8 cellular contexts compared by ENCODE assay signal in genomic region chr1:42259059-42259738, GRCh38.
DNase-seq lines count a peak whose midpoint lies in the region; ATAC-seq, FAIRE-seq and TF ChIP-seq lines count a peak whose summit lies in the region.

No MANE protein-coding gene starts in this region.

- H3K36me3 ChIP-seq in GM12878 (ENCODE audit: control insufficient read depth in 2 of 2, insufficient read depth in 2 of 2, low read length in 1 of 2) (no peaks in the 10 kb centered on the region), mesodermal cell (ENCODE audit: control insufficient read depth, insufficient read depth, low read length) (peaks cover 14% of the 10 kb centered on the region)

- H3K4me1 ChIP-seq in GM12878 (ENCODE audit: control insufficient read depth, insufficient read depth, low read length), result peaks cover 33% of the 10 kb centered on the region
- H3K4me1 ChIP-seq in mesodermal cell (ENCODE audit: control insufficient read depth, insufficient read depth, low read length, poor library complexity, severe bottlenecking), result no peaks in the 10 kb centered on the region

- DNase-seq in Ammon's horn (ENCODE audit: low spot score), result peak; percentile 86
- DNase-seq in GM12878 (ENCODE audit: low read depth, low spot score), result peak; percentile 41
- DNase-seq in ACHN, result no peak
- DNase-seq in iPS-NIHi7 (ENCODE audit: extremely low spot score), result no peak
- DNase-seq in NCI-H2227 (lab: John Stamatoyannopoulos, UW; ENCODE audit: unreplicated experiment), result no peak
- no peak for DNase-seq in SKM-1 (lab: John Stamatoyannopoulos, UW; ENCODE audit: unreplicated experiment)

- POLR2A ChIA-PET in GM12878 (lab: Charles Lee), result interaction anchor here (1.3 kb wide), 1 partner anchor 11 kb away, joined by 3 read pairs; no protein-coding TSS in a partner anchor

- no TSS peak for BruUV-seq in GM12878 (replicated peaks; lab: Mats Ljungman, UMichigan)

- H2AFZ ChIP-seq in GM12878 (ENCODE audit: control insufficient read depth, low read depth, low read length), result no peak overlapping the region

- no peak for TF ChIP-seq CTCF in GM12878 (IDR thresholded peaks at IDR 0.05 in 2 of 3, conservative IDR thresholded peaks at IDR 0.05 in 1 of 3; ENCODE audit: control insufficient read depth in 2 of 3, extremely low read depth in 1 of 3, insufficient read depth in 1 of 3, low read depth in 3 of 3, low read length in 3 of 3)

- H3K4me2 ChIP-seq in GM12878 (ENCODE audit: control insufficient read depth, insufficient read depth), result peak overlapping the region; percentile 67

- in situ Hi-C loops in GM12878 (cut with MboI) (no loop called here), ACHN (cut with HindIII; ENCODE audit: low pct_ligation_motif_present, low pct_unique_long_range_greater_than_20kb, low sequenced_read_pairs) (no loop called here)

- H3K4me3 ChIP-seq in GM12878, result no peak overlapping the region
- H3K4me3 ChIP-seq in mesodermal cell (ENCODE audit: extremely low read depth, insufficient read depth, low read length, poor library complexity, severe bottlenecking), result no peak overlapping the region

- TF ChIP-seq RAD21 in GM12878 (IDR thresholded peaks at IDR 0.05; ENCODE audit: insufficient read depth, low read depth, low read length), result no peak

- RAD21 ChIA-PET in GM12878 (lab: Charles Lee; ENCODE audit: unreplicated experiment), result interaction anchor here (0.8 to 1.6 kb wide), 3 partner anchors 11 to 299 kb away, joined by 3 to 6 read pairs (median 4); no protein-coding TSS in a partner anchor

- H3K79me2 ChIP-seq in GM12878 (ENCODE audit: control insufficient read depth, insufficient read depth, low read length), result peaks cover 51% of the 10 kb centered on the region

- 0 out of 2 replicates have a peak overlapping the region, but pooled peaks have one; percentile 3 for H3K9ac ChIP-seq in GM12878 (ENCODE audit: control insufficient read depth, insufficient read depth, low read length)

- TF ChIP-seq EP300 in GM12878 (IDR thresholded peaks at IDR 0.05; ENCODE audit: borderline replicate concordance in 1 of 2, control insufficient read depth in 1 of 2, low read depth in 2 of 2, low read length in 2 of 2), result peak in 1 of 2 experiments; percentile 9; a peak in 1 of 4 replicates

- WGBS in GM12878 (ENCODE audit: insufficient coverage, insufficient replicate concordance, low lambda C conversion rate, missing lambda C conversion rate), result 69% methylated on average over 4 of the region's 4 CpGs
- WGBS in mesodermal cell (ENCODE audit: insufficient coverage in 2 of 2), 2 experiments, result 56 to 82% methylated on average over 2 of the region's 4 CpGs

- H3K27ac ChIP-seq in GM12878 (ENCODE audit: control insufficient read depth, insufficient read depth), result peak overlapping the region; percentile 66
- peak overlapping the region; percentile 48 for H3K27ac ChIP-seq in mesodermal cell (ENCODE audit: low read depth, low read length, severe bottlenecking)

- no peaks in the 10 kb centered on the region; the same call in none of the 3 replicates for H3K9me3 ChIP-seq in GM12878 (replicated peaks; ENCODE audit: control insufficient read depth, insufficient read depth, low read length)
- no peaks in the 10 kb centered on the region for H3K9me3 ChIP-seq in mesodermal cell (ENCODE audit: control insufficient read depth, low read length)

- ATAC-seq in HG02798 (IDR thresholded peaks at IDR 0.05; ENCODE audit: poor library complexity, unreplicated experiment), result peak; percentile 66
- ATAC-seq in GM12878, result peak; percentile 89

- CTCF ChIA-PET in GM12878 (lab: Yijun Ruan, JAX), result interaction anchor here (0.9 to 2.2 kb wide), 3 partner anchors 11 to 19 kb away, joined by 3 to 6 read pairs (median 3); no protein-coding TSS in a partner anchor

- no peaks in the 10 kb centered on the region for H3K27me3 ChIP-seq in GM12878 (replicated peaks in 1 of 2; ENCODE audit: control insufficient read depth in 2 of 2, insufficient read depth in 2 of 2, low read length in 1 of 2)

- H4K20me1 ChIP-seq in GM12878 (ENCODE audit: control insufficient read depth, insufficient read depth), result no peaks in the 10 kb centered on the region

- SMC1A ChIA-PET in GM12878 (lab: Charles Lee; ENCODE audit: uncharacterized antibody, unreplicated experiment), result interaction anchor here (1.2 to 2.8 kb wide), 5 partner anchors 22 to 252 kb away, joined by 3 to 8 read pairs (median 4); no protein-coding TSS in a partner anchor

- TF ChIP-seq POLR2A in GM12878 (IDR thresholded peaks at IDR 0.05; ENCODE audit: low read depth, low read length), result no peak

- FAIRE-seq in GM12878 (lab: Jason Lieb, UNC), result peak; percentile 7

- intact Hi-C loops in GM12878 (cut with micrococcal nuclease; ENCODE audit: unreplicated experiment), result no loop called here

TF ChIP-seq in GM12878, 131 proteins besides CTCF, POLR2A, EP300 and RAD21 (continues in another document):
- TF ChIP-seq, protein P1, sequence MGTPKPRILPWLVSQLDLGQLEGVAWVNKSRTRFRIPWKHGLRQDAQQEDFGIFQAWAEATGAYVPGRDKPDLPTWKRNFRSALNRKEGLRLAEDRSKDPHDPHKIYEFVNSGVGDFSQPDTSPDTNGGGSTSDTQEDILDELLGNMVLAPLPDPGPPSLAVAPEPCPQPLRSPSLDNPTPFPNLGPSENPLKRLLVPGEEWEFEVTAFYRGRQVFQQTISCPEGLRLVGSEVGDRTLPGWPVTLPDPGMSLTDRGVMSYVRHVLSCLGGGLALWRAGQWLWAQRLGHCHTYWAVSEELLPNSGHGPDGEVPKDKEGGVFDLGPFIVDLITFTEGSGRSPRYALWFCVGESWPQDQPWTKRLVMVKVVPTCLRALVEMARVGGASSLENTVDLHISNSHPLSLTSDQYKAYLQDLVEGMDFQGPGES (IDR thresholded peaks at IDR 0.05), result no peak
- TF ChIP-seq TCF7 (IDR thresholded peaks at IDR 0.05; ENCODE audit: borderline replicate concordance), result no peak
- TF ChIP-seq IKZF1 (conservative IDR thresholded peaks at IDR 0.05), result no peak
- TF ChIP-seq RUNX3 (IDR thresholded peaks at IDR 0.05; ENCODE audit: low read length), result peak; percentile 50
- TF ChIP-seq POLR2AphosphoS5 (IDR thresholded peaks at IDR 0.05; ENCODE audit: low read length), result no peak
- TF ChIP-seq SMAD1 (IDR thresholded peaks at IDR 0.05; ENCODE audit: low read depth, partially characterized antibody), result no peak
- TF ChIP-seq SUZ12 (IDR thresholded peaks at IDR 0.05; ENCODE audit: unreplicated experiment), result no peak
- TF ChIP-seq MTA3 (IDR thresholded peaks at IDR 0.05; ENCODE audit: borderline replicate concordance, low read length), result no peak
- TF ChIP-seq IKZF2 (IDR thresholded peaks at IDR 0.05), result peak in 1 of 2 experiments; percentile 38; a peak in 1 of 4 replicates
- no peak for TF ChIP-seq KLF5 (IDR thresholded peaks at IDR 0.05; ENCODE audit: partially characterized antibody)
- TF ChIP-seq ZNF687 (IDR thresholded peaks at IDR 0.05), result 0 out of 2 replicates have a peak, but pooled peaks have one; percentile 45
- no peak for TF ChIP-seq YY1 (IDR thresholded peaks at IDR 0.05; ENCODE audit: low read depth, low read length)
- peak; percentile 60 for TF ChIP-seq SPI1 (IDR thresholded peaks at IDR 0.05; ENCODE audit: borderline replicate concordance, insufficient read depth, low read depth, low read length)
- TF ChIP-seq ZNF24 (IDR thresholded peaks at IDR 0.05), result no peak
- no peak for TF ChIP-seq SREBF2 (IDR thresholded peaks at IDR 0.05; ENCODE audit: low read length)
- TF ChIP-seq, protein P2, sequence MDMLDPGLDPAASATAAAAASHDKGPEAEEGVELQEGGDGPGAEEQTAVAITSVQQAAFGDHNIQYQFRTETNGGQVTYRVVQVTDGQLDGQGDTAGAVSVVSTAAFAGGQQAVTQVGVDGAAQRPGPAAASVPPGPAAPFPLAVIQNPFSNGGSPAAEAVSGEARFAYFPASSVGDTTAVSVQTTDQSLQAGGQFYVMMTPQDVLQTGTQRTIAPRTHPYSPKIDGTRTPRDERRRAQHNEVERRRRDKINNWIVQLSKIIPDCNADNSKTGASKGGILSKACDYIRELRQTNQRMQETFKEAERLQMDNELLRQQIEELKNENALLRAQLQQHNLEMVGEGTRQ (IDR thresholded peaks at IDR 0.05; ENCODE audit: borderline replicate concordance, low read depth, low read length), result no peak

Comparison
In these comparisons a context has a peak if more than half of its experiments do, and no peak if none do; other contexts are left out.
1. DNase-seq: peak in Ammon's horn (single experiment) and GM12878 (single experiment); none in ACHN (single experiment), iPS-NIHi7 (single experiment), NCI-H2227 (single experiment) and SKM-1 (single experiment).